In genomic region chr1:24415910-24416665, GRCh38 we compare ENCODE assay signal across 8 cellular contexts. TPM values are rescaled to one million over a fixed set of nuclear protein-coding genes. Genes with fewer than 3 reads are reported as not detected.
DNase-seq lines count a peak whose midpoint lies in the region; ATAC-seq and TF ChIP-seq lines count a peak whose summit lies in the region.

No MANE protein-coding gene starts in this region.

- peak overlapping the region; percentile 90 for H3K4me3 Mint-ChIP-seq in activated naive CD8-positive, alpha-beta T cell treated with anti-CD3 and anti-CD28 coated beads for 36 hours
- H3K4me3 Mint-ChIP-seq in stimulated activated effector memory CD8-positive, alpha-beta T cell treated with anti-CD3 and anti-CD28 coated beads, Interleukin-12 subunit alpha, Interleukin-12 subunit beta, amount 100 ng/mL, for 72 hours: peak overlapping the region; percentile 96

- peaks cover 13% of the 10 kb centered on the region for H3K36me3 Mint-ChIP-seq in activated naive CD8-positive, alpha-beta T cell treated with anti-CD3 and anti-CD28 coated beads for 36 hours
- peaks cover 28% of the 10 kb centered on the region for H3K36me3 Mint-ChIP-seq in stimulated activated effector memory CD8-positive, alpha-beta T cell treated with anti-CD3 and anti-CD28 coated beads, Interleukin-12 subunit alpha, Interleukin-12 subunit beta, amount 100 ng/mL, for 72 hours

- TF ChIP-seq CTCF in BE2C (IDR thresholded peaks at IDR 0.05; ENCODE audit: low read depth, low read length): no peak

- no peaks in the 10 kb centered on the region for H3K36me3 ChIP-seq in BE2C
- H3K36me3 ChIP-seq in HUES64 (ENCODE audit: insufficient read depth, low read length): no peaks in the 10 kb centered on the region
- H3K36me3 ChIP-seq in iPS-18a (ENCODE audit: control insufficient read depth, low read depth, low read length): no peaks in the 10 kb centered on the region

- DNase-seq in BE2C (no peak), dedifferentiated amniotic fluid mesenchymal stem cell (ENCODE audit: extremely low spot score) (no peak)
- DNase-seq in activated naive CD8-positive, alpha-beta T cell treated with anti-CD3 and anti-CD28 coated beads for 36 hours: peak; percentile 18
- DNase-seq in stimulated activated effector memory CD8-positive, alpha-beta T cell treated with anti-CD3 and anti-CD28 coated beads, Interleukin-12 subunit alpha, Interleukin-12 subunit beta, amount 100 ng/mL, for 72 hours (ENCODE audit: low spot score in 2 of 2): no peak
- DNase-seq in activated effector memory CD4-positive, alpha-beta T cell treated with Interleukin-2 at 50 U/mL for 16 hours: no peak

- 22% methylated on average over 35 of the region's 35 CpGs for WGBS in HUES64

- H3K4me1 ChIP-seq in BE2C: no peaks in the 10 kb centered on the region
- H3K4me1 ChIP-seq in HUES64 (ENCODE audit: insufficient read depth, low read length): peaks cover 10% of the 10 kb centered on the region
- H3K4me1 ChIP-seq in iPS-18a (ENCODE audit: control insufficient read depth, low read depth, low read length): peaks cover 5% of the 10 kb centered on the region

- H3K27ac Mint-ChIP-seq in activated naive CD8-positive, alpha-beta T cell treated with anti-CD3 and anti-CD28 coated beads for 36 hours: peak overlapping the region; percentile 94
- H3K27ac Mint-ChIP-seq in stimulated activated effector memory CD8-positive, alpha-beta T cell treated with anti-CD3 and anti-CD28 coated beads, Interleukin-12 subunit alpha, Interleukin-12 subunit beta, amount 100 ng/mL, for 72 hours: peak overlapping the region; percentile 91

- peaks cover 63% of the 10 kb centered on the region for H3K4me1 Mint-ChIP-seq in activated naive CD8-positive, alpha-beta T cell treated with anti-CD3 and anti-CD28 coated beads for 36 hours
- H3K4me1 Mint-ChIP-seq in stimulated activated effector memory CD8-positive, alpha-beta T cell treated with anti-CD3 and anti-CD28 coated beads, Interleukin-12 subunit alpha, Interleukin-12 subunit beta, amount 100 ng/mL, for 72 hours: peaks cover 64% of the 10 kb centered on the region

- H3K27me3 ChIP-seq in BE2C (no peaks in the 10 kb centered on the region), HUES64 (ENCODE audit: insufficient read depth, low read length) (no peaks in the 10 kb centered on the region), iPS-18a (ENCODE audit: control insufficient read depth, insufficient read depth, low read length) (peaks cover 3% of the 10 kb centered on the region)

- H3K9ac ChIP-seq in HUES64 (ENCODE audit: low read depth, low read length) (peak overlapping the region; percentile 40; the same call in 1 of the 2 replicates), iPS-18a (ENCODE audit: low read length) (no peak overlapping the region)

- H3K27ac ChIP-seq in HUES64 (ENCODE audit: low read depth, low read length): no peak overlapping the region
- no peak overlapping the region for H3K27ac ChIP-seq in iPS-18a (ENCODE audit: low read length)

- H3K9me3 ChIP-seq in BE2C: no peaks in the 10 kb centered on the region
- no peaks in the 10 kb centered on the region for H3K9me3 ChIP-seq in HUES64 (ENCODE audit: insufficient read depth, low read depth, low read length)
- H3K9me3 ChIP-seq in iPS-18a (ENCODE audit: control insufficient read depth, low read depth, low read length): no peaks in the 10 kb centered on the region

- H3K9me3 Mint-ChIP-seq in activated naive CD8-positive, alpha-beta T cell treated with anti-CD3 and anti-CD28 coated beads for 36 hours: no peaks in the 10 kb centered on the region
- H3K9me3 Mint-ChIP-seq in stimulated activated effector memory CD8-positive, alpha-beta T cell treated with anti-CD3 and anti-CD28 coated beads, Interleukin-12 subunit alpha, Interleukin-12 subunit beta, amount 100 ng/mL, for 72 hours: no peaks in the 10 kb centered on the region

- peak overlapping the region; percentile 84 for H3K4me3 ChIP-seq in BE2C (ENCODE audit: low read depth, low read length)
- H3K4me3 ChIP-seq in HUES64 (ENCODE audit: low read length): peak overlapping the region; percentile 70
- peak overlapping the region; percentile 77 for H3K4me3 ChIP-seq in iPS-18a (ENCODE audit: low read length)

- H3K27me3 Mint-ChIP-seq in activated naive CD8-positive, alpha-beta T cell treated with anti-CD3 and anti-CD28 coated beads for 36 hours: no peaks in the 10 kb centered on the region

- ATAC-seq in GM18517 (IDR thresholded peaks at IDR 0.05; ENCODE audit: unreplicated experiment): peak; percentile 13
- ATAC-seq in stimulated activated effector memory CD8-positive, alpha-beta T cell treated with anti-CD3 and anti-CD28 coated beads, Interleukin-12 subunit alpha, Interleukin-12 subunit beta, amount 100 ng/mL, for 72 hours: peak; percentile 3

RNA-seq across cellular contexts. Expression of gene NIPAL3, which starts 0.5 kb away (rescaled TPM):
- polyA plus RNA-seq in BE2C (2012; ENCODE audit: insufficient read depth, insufficient read length, low read depth): 2.8 TPM
- polyA plus RNA-seq in HUES64 (2013, experiment 1 of 2): 3.0 TPM
- polyA plus RNA-seq in HUES64 (2013, experiment 2 of 2): 4.3 TPM
- 10 to 100 TPM; 34.7 to 37.2 TPM for total RNA-seq in activated naive CD8-positive, alpha-beta T cell treated with anti-CD3 and anti-CD28 coated beads for 36 hours

RNA-seq across cellular contexts. Expression of gene STPG1, which starts 2.5 kb away (rescaled TPM):
- polyA plus RNA-seq in BE2C (2012; ENCODE audit: insufficient read depth, insufficient read length, low read depth): 2.3 TPM
- 6.1 TPM for polyA plus RNA-seq in HUES64 (2013, experiment 1 of 2)
- 8.2 TPM for polyA plus RNA-seq in HUES64 (2013, experiment 2 of 2)
- 1 to 10 TPM; 5.9 to 8.0 TPM for total RNA-seq in activated naive CD8-positive, alpha-beta T cell treated with anti-CD3 and anti-CD28 coated beads for 36 hours
